Comparison of ENCODE assay signal across 10 cellular contexts in the genomic region with DNA sequence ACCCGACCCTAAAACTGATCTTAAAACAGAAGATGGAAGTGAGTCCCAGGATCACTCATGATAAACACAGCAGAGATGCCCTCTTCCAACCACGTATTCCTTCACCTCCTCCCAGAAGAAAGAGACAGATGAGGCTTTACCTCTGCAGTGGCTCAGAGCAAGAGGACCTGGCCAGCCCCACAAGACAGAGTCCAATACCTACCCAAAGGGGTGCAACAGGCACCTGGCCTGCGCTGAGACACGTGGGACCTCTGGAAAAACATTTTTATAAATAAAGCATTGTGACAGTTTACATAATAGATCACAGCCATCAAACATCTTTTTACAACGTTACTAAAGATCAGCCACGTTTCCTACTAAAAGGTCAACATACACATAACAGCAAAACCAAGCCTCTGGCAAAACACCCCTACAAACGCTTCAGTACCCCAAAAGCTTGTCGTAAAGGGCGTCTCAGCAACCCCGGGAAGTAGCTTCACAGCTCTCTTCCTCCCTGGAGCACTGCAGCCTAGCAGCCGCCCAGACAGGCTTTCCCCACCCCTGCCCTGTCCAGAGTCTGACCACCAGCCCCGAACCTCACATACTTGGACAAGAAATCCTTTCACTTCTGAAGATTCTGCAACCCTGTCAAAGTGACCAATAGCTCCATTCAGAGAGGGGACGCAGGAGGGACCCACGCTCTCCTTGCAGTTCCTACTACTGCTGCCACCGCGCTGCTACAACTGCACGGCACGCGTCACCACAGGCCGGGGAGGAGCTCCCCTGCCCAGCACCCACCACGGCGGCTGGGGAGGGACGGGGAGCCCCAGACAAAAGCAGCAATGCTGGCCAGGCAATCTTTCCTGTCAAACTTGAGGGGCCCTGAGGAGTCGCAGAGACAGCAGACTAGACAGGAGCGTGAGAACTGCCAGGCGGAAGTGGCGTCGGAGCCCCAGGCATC. TPM values are rescaled to one million over a fixed set of nuclear protein-coding genes. Genes with fewer than 3 reads are reported as not detected.
DNase-seq lines count a peak whose midpoint lies in the region; ATAC-seq, FAIRE-seq and TF ChIP-seq lines count a peak whose summit lies in the region.
"Had no signal": no experiment of that assay in that cellular context is flagged by ENCODE, and none has a peak within 500 bp of the region (broad histone marks: within the 10 kb centered on the region; RNA-seq: fewer than 3 reads in every experiment).

No MANE protein-coding gene starts in this region.

- H3K18ac ChIP-seq in H9 (ENCODE audit: insufficient read length, low read depth, low read length), result no peak overlapping the region

- no peak overlapping the region for H3K9ac ChIP-seq in H9 (ENCODE audit: extremely low read depth, insufficient read length, low read length)
- H3K9ac ChIP-seq in adipocyte (ENCODE audit: low read length), result no peak overlapping the region
- no peak overlapping the region for H3K9ac ChIP-seq in mucosa of rectum (ENCODE audit: low read depth in 1 of 2, low read length in 2 of 2)

- peaks cover 5% of the 10 kb centered on the region for H4K20me1 ChIP-seq in H9 (ENCODE audit: control insufficient read depth, insufficient read depth, insufficient read length)

- POLR2A ChIA-PET in A549 (lab: Yijun Ruan, JAX), result no interaction called here

- H2BK20ac ChIP-seq in H9 (ENCODE audit: low read depth, low read length, poor library complexity, severe bottlenecking), result no peak overlapping the region

- H3K27me3 ChIP-seq in H9 (ENCODE audit: insufficient read depth, low read length) (no peaks in the 10 kb centered on the region), adipocyte (replicated peaks; ENCODE audit: control insufficient read depth, insufficient read depth, low read length) (no peaks in the 10 kb centered on the region), mucosa of rectum (ENCODE audit: control insufficient read depth in 2 of 2, insufficient read depth in 2 of 2, low read length in 2 of 2) (no peaks in the 10 kb centered on the region)

- H3K4me2 ChIP-seq in A549, result peak overlapping the region; percentile 88; the same call in 2 of the 3 replicates
- H3K4me2 ChIP-seq in H9 (ENCODE audit: insufficient read depth, insufficient read length, low read length), result no peak overlapping the region

- H2AFZ ChIP-seq in H9 (ENCODE audit: low read length), result no peak overlapping the region

- TF ChIP-seq EP300 in A549 (IDR thresholded peaks at IDR 0.05), result no peak

- H3K36me3 ChIP-seq in adipocyte (ENCODE audit: control insufficient read depth, insufficient read depth, low read length, severe bottlenecking) (no peaks in the 10 kb centered on the region), mucosa of rectum (ENCODE audit: control insufficient read depth in 2 of 2, insufficient read depth in 2 of 2, low read length in 2 of 2) (no peaks in the 10 kb centered on the region)

- no peak overlapping the region for H2BK12ac ChIP-seq in H9 (ENCODE audit: insufficient read length, low read depth, low read length)

- H3K27me3 Mint-ChIP-seq in H9 (ENCODE audit: low read depth), result peaks cover 2% of the 10 kb centered on the region

- no peak overlapping the region for H2BK5ac ChIP-seq in H9 (ENCODE audit: insufficient read length, low read length)

- peaks cover 45% of the 10 kb centered on the region for H3K79me2 ChIP-seq in H9 (ENCODE audit: insufficient read depth, low read length)

- H2BK15ac ChIP-seq in H9 (ENCODE audit: low read depth, low read length), result no peak overlapping the region

- ATAC-seq in A549 (no peak), HG02840 (IDR thresholded peaks at IDR 0.05; ENCODE audit: low FRiP score, unreplicated experiment) (no peak), HG03139 (IDR thresholded peaks at IDR 0.05; ENCODE audit: unreplicated experiment) (no peak)

- H3K27ac ChIP-seq in A549, result no peak overlapping the region
- H3K27ac ChIP-seq in H9 (ENCODE audit: insufficient read length, low read depth, low read length), result no peak overlapping the region
- H3K27ac ChIP-seq in mucosa of rectum (ENCODE audit: low read depth in 2 of 2, low read length in 2 of 2), result no peak overlapping the region

- DNase-seq in A549 (ENCODE audit: low read depth in 1 of 2, low spot score in 1 of 2) (no peak), H9 (no peak), adipocyte (ENCODE audit: low read depth) (no peak), NCI-H82 treated with DMSO at 0.1 percent for 48 hours (lab: John Stamatoyannopoulos, UW; ENCODE audit: unreplicated experiment) (no peak), NCI-H526 treated with DMSO at 0.1 percent for 48 hours (lab: John Stamatoyannopoulos, UW) (no peak)
- DNase-seq: SIG-M5; stimulated activated CD4-positive, alpha-beta T cell treated with anti-CD3 and anti-CD28 coated beads, Interleukin-4, amount 100 ng/mL, for 24 hours had no signal

- no peak overlapping the region for H2BK120ac ChIP-seq in H9 (ENCODE audit: low read depth, low read length, poor library complexity, severe bottlenecking)

- CTCF ChIA-PET in A549 (lab: Yijun Ruan, JAX), result interaction anchor here (0.6 to 1.3 kb wide), 4 partner anchors 52 to 261 kb away, joined by 3 to 8 read pairs (median 4); no protein-coding TSS in a partner anchor

- H3K23me2 ChIP-seq in H9 (ENCODE audit: insufficient read length, low read depth, low read length, poor library complexity, severe bottlenecking), result peaks cover 9% of the 10 kb centered on the region

- H3K23ac ChIP-seq in H9 (ENCODE audit: insufficient read length, low read depth, low read length), result no peak overlapping the region

- H3K4me1 Mint-ChIP-seq in H9, result peaks cover 31 to 39% of the 10 kb centered on the region in 2 experiments

- TF ChIP-seq CTCF in A549 (IDR thresholded peaks at IDR 0.05) (no peak), H9 (conservative IDR thresholded peaks at IDR 0.05) (no peak)

- H3K79me1 ChIP-seq in H9 (ENCODE audit: insufficient read depth, low read depth, low read length, poor library complexity, severe bottlenecking), result peaks cover 10% of the 10 kb centered on the region

- H3K4ac ChIP-seq in H9 (ENCODE audit: low read depth, low read length), result no peak overlapping the region

- 93% methylated on average over 26 of the region's 28 CpGs for WGBS in A549 (ENCODE audit: missing lambda C conversion rate)
- no CpG with 5 or more reads among the region's 28 CpGs for WGBS in H9 (ENCODE audit: extremely low coverage, insufficient read length, low lambda C conversion rate)

- no peak for TF ChIP-seq POLR2A in A549 (IDR thresholded peaks at IDR 0.05; ENCODE audit: low read length)

- no peak for FAIRE-seq in A549 (lab: Jason Lieb, UNC)

- no peak overlapping the region for H3K27ac Mint-ChIP-seq in H9

- no peak overlapping the region for H2AK5ac ChIP-seq in H9 (ENCODE audit: insufficient read length, low read length)

- H4K91ac ChIP-seq in H9 (ENCODE audit: insufficient read length, low read depth, low read length), result no peak overlapping the region

- H3K56ac ChIP-seq in H9 (ENCODE audit: insufficient read length, low read depth, low read length), result no peak overlapping the region

- H3T11ph ChIP-seq in H9 (ENCODE audit: low read length), result no peak overlapping the region

- H3K14ac ChIP-seq in H9 (ENCODE audit: insufficient read depth, low read length), result no peak overlapping the region; the same call in 1 of the 2 replicates

- H3K36me3 Mint-ChIP-seq in H9 (ENCODE audit: insufficient read depth in 1 of 3, low read depth in 3 of 3), result peaks cover 11 to 28% (median 21%) of the 10 kb centered on the region in 3 experiments

- H3K9me3 Mint-ChIP-seq in H9, result no peaks in the 10 kb centered on the region; a peak in 2 of 5 replicates

- H4K5ac ChIP-seq in H9 (ENCODE audit: insufficient read length, low read depth, low read length), result no peak overlapping the region

- H3K4me1 ChIP-seq in A549 (peaks cover 20% of the 10 kb centered on the region), H9 (ENCODE audit: insufficient read depth, low read length) (no peaks in the 10 kb centered on the region; the same call in 1 of the 2 replicates), adipocyte (ENCODE audit: control insufficient read depth, insufficient read depth, low read length) (peaks cover 22% of the 10 kb centered on the region), mucosa of rectum (ENCODE audit: control insufficient read depth in 2 of 2, insufficient read depth in 2 of 2, low read length in 2 of 2) (peaks cover 26 to 30% of the 10 kb centered on the region in 2 donors)

- no peak overlapping the region for H4K8ac ChIP-seq in H9 (replicated peaks; ENCODE audit: insufficient read length, low read depth, low read length)

- H3K4me3 ChIP-seq in A549, result no peak overlapping the region
- peak overlapping the region; percentile 41 for H3K4me3 ChIP-seq in adipocyte (ENCODE audit: low read length)
- H3K4me3 ChIP-seq in mucosa of rectum (ENCODE audit: low read length in 2 of 2), result peak overlapping the region; percentile 33 to 64

- H3K9me3 ChIP-seq in A549, result no peaks in the 10 kb centered on the region
- H3K9me3 ChIP-seq in H9 (ENCODE audit: control insufficient read depth, low read depth, low read length), result no peaks in the 10 kb centered on the region
- H3K9me3 ChIP-seq in adipocyte (ENCODE audit: control insufficient read depth, low read length), result no peaks in the 10 kb centered on the region
- no peaks in the 10 kb centered on the region for H3K9me3 ChIP-seq in mucosa of rectum (ENCODE audit: control insufficient read depth in 2 of 2, low read length in 2 of 2)

- peak overlapping the region; percentile 73 to 80; a peak in 4 of 5 replicates for H3K4me3 Mint-ChIP-seq in H9

- TF ChIP-seq RAD21 in A549 (conservative IDR thresholded peaks at IDR 0.05 in 1 of 2, IDR thresholded peaks at IDR 0.05 in 1 of 2), result no peak

TF ChIP-seq in A549, 52 proteins besides CTCF, POLR2A, EP300 and RAD21 (continues in another document):
- TF ChIP-seq, protein P1, sequence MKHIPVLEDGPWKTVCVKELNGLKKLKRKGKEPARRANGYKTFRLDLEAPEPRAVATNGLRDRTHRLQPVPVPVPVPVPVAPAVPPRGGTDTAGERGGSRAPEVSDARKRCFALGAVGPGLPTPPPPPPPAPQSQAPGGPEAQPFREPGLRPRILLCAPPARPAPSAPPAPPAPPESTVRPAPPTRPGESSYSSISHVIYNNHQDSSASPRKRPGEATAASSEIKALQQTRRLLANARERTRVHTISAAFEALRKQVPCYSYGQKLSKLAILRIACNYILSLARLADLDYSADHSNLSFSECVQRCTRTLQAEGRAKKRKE (CRISPR knock-in tag; IDR thresholded peaks at IDR 0.05; ENCODE audit: low read depth), result no peak
- TF ChIP-seq JUN (IDR thresholded peaks at IDR 0.05), result no peak

RNA-seq across cellular contexts. Expression of gene TAF4, which starts 2.8 kb away (rescaled TPM):
- 5.7 and 6.1 TPM in 2 replicates for polyA plus RNA-seq in A549 (2011; rRNA removed)
- 11.0 and 13.3 TPM in 2 replicates for polyA plus RNA-seq in A549 (2012; cell fraction: cytosol; rRNA removed)
- polyA plus RNA-seq in A549 (2012; cell fraction: nucleus; rRNA removed), result 31.7 and 44.0 TPM in 2 replicates
- 11.0 to 14.3 TPM (median 12.5 TPM) in 3 replicates for polyA plus RNA-seq in A549 (2017; fragmentation: RNase III; extraction: RNeasy Plus Mini Kit Qiagen cat#74134 plus additional on column Dnase treatment)
- 4.0 and 8.7 TPM in 2 replicates for polyA minus RNA-seq in A549 (2011; rRNA and poly(A)+ RNA removed)
- 30.8 and 40.9 TPM in 2 replicates for total RNA-seq in H9 (2021)

RNA-seq across cellular contexts. Expression of gene LSM14B, which starts 59.3 kb away (rescaled TPM):
- polyA plus RNA-seq in A549 (2011; rRNA removed) (18.3 and 22.7 TPM in 2 replicates), A549 (2017; fragmentation: RNase III; extraction: RNeasy Plus Mini Kit Qiagen cat#74134 plus additional on column Dnase treatment) (26.5 to 28.1 TPM (median 27.7 TPM) in 3 replicates)
- 29.0 and 41.2 TPM in 2 replicates for polyA plus RNA-seq in A549 (2012; cell fraction: cytosol; rRNA removed)
- 37.0 and 43.1 TPM in 2 replicates for polyA plus RNA-seq in A549 (2012; cell fraction: nucleus; rRNA removed)
- polyA minus RNA-seq in A549 (2011; rRNA and poly(A)+ RNA removed), result 19.9 and 20.3 TPM in 2 replicates
- total RNA-seq in H9 (2021), result 77.9 and 82.4 TPM in 2 replicates
